12 cellular contexts compared by ENCODE assay signal in the genomic region with DNA sequence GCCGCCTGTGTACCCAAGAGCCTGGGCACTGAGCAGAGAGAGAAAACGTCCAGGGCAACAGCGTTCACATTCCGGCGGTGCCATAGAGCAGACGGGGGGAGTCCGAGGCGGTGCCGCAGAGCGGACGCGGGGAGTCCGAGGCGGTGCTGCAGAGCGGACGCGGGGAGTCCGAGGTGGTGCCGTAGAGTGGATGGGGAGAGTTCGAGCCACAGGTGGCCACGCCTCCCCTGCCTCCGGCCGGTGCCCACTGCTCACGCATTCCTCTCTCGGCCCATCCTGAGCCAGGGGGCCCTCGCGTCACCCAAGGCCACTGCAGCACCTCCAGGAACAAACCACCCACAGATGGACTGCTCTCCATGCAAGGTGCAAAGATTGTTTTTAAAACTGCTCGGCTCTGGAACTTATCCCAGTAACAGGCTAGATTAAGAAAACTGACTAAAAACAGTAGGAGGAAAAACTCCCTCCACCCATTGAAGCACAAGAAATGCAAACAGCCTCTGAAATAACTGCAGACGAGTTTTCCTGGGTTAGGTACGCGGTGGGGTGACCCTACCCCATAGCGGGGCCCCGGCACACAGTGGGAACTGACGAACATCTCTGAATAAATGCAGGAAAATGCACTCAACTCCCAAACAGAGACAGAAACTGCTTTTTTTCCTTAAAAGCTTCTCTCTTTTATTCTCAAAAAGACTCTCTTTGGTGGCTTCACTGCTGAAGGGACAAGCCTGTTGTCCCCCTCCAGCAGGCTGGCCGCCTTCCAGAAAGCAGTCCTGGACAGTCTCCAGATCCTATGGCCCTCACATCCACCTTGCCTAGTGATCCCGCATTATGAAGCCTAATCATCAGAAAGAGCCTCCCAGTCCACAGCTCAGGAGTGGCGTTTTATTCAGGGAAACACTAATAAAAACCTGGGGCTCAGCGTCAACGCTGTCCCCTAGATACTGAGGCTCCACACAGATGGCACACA. TPM values are rescaled to one million over a fixed set of nuclear protein-coding genes. Genes with fewer than 3 reads are reported as not detected.
DNase-seq lines count a peak whose midpoint lies in the region; ATAC-seq and TF ChIP-seq lines count a peak whose summit lies in the region.
"Had no signal": no experiment of that assay in that cellular context is flagged by ENCODE, and none has a peak within 500 bp of the region (broad histone marks: within the 10 kb centered on the region; RNA-seq: fewer than 3 reads in every experiment).

No MANE protein-coding gene starts in this region.

- intact Hi-C loops in ascending aorta (cut with DNase I): no loop called here

- H3K27me3 ChIP-seq in BE2C (no peaks in the 10 kb centered on the region), ascending aorta (no peaks in the 10 kb centered on the region), rectal smooth muscle tissue (ENCODE audit: control insufficient read depth, insufficient read depth, low read length) (no peaks in the 10 kb centered on the region)
- H3K27me3 ChIP-seq: cardiac muscle cell had no signal

- H3K27ac ChIP-seq in ascending aorta (no peak overlapping the region), rectal smooth muscle tissue (ENCODE audit: low read depth, low read length) (peak overlapping the region; percentile 85)
- H3K27ac ChIP-seq: cardiac muscle cell had no signal

- POLR2A ChIA-PET in activated CD8-positive, alpha-beta T cell treated with anti-CD3 and anti-CD28 coated beads, Interleukin-2, amount 10 ng/mL, durations not matched to agents 7 days and 5 days (lab: Charles Lee): no interaction called here

- ATAC-seq in HG03442 (IDR thresholded peaks at IDR 0.05; ENCODE audit: unreplicated experiment): no peak
- ATAC-seq in activated CD8-positive, alpha-beta T cell treated with anti-CD3 and anti-CD28 coated beads, Interleukin-2, amount 10 ng/mL, durations not matched to agents 7 days and 5 days: no peak

- H3K36me3 ChIP-seq in BE2C (no peaks in the 10 kb centered on the region), ascending aorta (no peaks in the 10 kb centered on the region), rectal smooth muscle tissue (ENCODE audit: control insufficient read depth, insufficient read depth, low read length) (no peaks in the 10 kb centered on the region)
- H3K36me3 ChIP-seq: cardiac muscle cell had no signal

- no peak overlapping the region for H3K4me3 ChIP-seq in BE2C (ENCODE audit: low read depth, low read length)
- H3K4me3 ChIP-seq in ascending aorta: peak overlapping the region; percentile 12 to 15
- peak overlapping the region; percentile 35 for H3K4me3 ChIP-seq in rectal smooth muscle tissue (ENCODE audit: low read length)
- H3K4me3 ChIP-seq: cardiac muscle cell had no signal

- CTCF ChIA-PET in activated CD8-positive, alpha-beta T cell treated with anti-CD3 and anti-CD28 coated beads, Interleukin-2, amount 10 ng/mL, durations not matched to agents 7 days and 5 days (lab: Charles Lee): no interaction called here

- no peak overlapping the region for H3K9ac ChIP-seq in rectal smooth muscle tissue (ENCODE audit: low read length)

- DNase-seq in BE2C (peak; percentile 56), ascending aorta (ENCODE audit: low spot score in 2 of 2) (no peak), kidney tubule cell (ENCODE audit: low spot score) (peak; percentile 55), NCI-H748 (lab: John Stamatoyannopoulos, UW; ENCODE audit: unreplicated experiment) (no peak), CD1c-positive myeloid dendritic cell (ENCODE audit: extremely low spot score) (no peak)
- no peak for DNase-seq in activated CD8-positive, alpha-beta T cell treated with anti-CD3 and anti-CD28 coated beads, Interleukin-2, amount 10 ng/mL, durations not matched to agents 7 days and 5 days
- DNase-seq: activated CD4-positive, alpha-beta T cell treated with anti-CD3 and anti-CD28 coated beads, Interleukin-2, amount 10 ng/mL, durations not matched to agents 24 days and 14 days; SW 1271 had no signal

- peaks cover 23% of the 10 kb centered on the region for H3K27me3 Mint-ChIP-seq in activated CD8-positive, alpha-beta T cell treated with anti-CD3 and anti-CD28 coated beads, Interleukin-2, amount 10 ng/mL, durations not matched to agents 7 days and 5 days (ENCODE audit: low read depth)

- no peaks in the 10 kb centered on the region for H3K36me3 Mint-ChIP-seq in activated CD8-positive, alpha-beta T cell treated with anti-CD3 and anti-CD28 coated beads, Interleukin-2, amount 10 ng/mL, durations not matched to agents 7 days and 5 days (ENCODE audit: low read depth)

- peaks cover 7% of the 10 kb centered on the region for H3K4me1 ChIP-seq in BE2C
- H3K4me1 ChIP-seq in ascending aorta: peaks cover 6 to 13% of the 10 kb centered on the region in 2 donors
- H3K4me1 ChIP-seq in rectal smooth muscle tissue (ENCODE audit: control insufficient read depth, insufficient read depth, low read length): peaks cover 20% of the 10 kb centered on the region
- H3K4me1 ChIP-seq: Caco-2 had no signal

- H3K9me3 ChIP-seq in BE2C (no peaks in the 10 kb centered on the region), ascending aorta (no peaks in the 10 kb centered on the region)
- H3K9me3 ChIP-seq: Caco-2 had no signal

- TF ChIP-seq CTCF in BE2C (IDR thresholded peaks at IDR 0.05; ENCODE audit: low read depth, low read length): no peak
- TF ChIP-seq CTCF in ascending aorta (IDR thresholded peaks at IDR 0.05): no peak

- no peak overlapping the region for H3K4me3 Mint-ChIP-seq in activated CD8-positive, alpha-beta T cell treated with anti-CD3 and anti-CD28 coated beads, Interleukin-2, amount 10 ng/mL, durations not matched to agents 7 days and 5 days
- H3K4me3 Mint-ChIP-seq: activated CD4-positive, alpha-beta T cell treated with anti-CD3 and anti-CD28 coated beads, Interleukin-2, amount 10 ng/mL, durations not matched to agents 24 days and 14 days had no signal

- H3K4me1 Mint-ChIP-seq in activated CD8-positive, alpha-beta T cell treated with anti-CD3 and anti-CD28 coated beads, Interleukin-2, amount 10 ng/mL, durations not matched to agents 7 days and 5 days (ENCODE audit: low read depth): peaks cover 8% of the 10 kb centered on the region
- H3K4me1 Mint-ChIP-seq: activated CD4-positive, alpha-beta T cell treated with anti-CD3 and anti-CD28 coated beads, Interleukin-2, amount 10 ng/mL, durations not matched to agents 24 days and 14 days had no signal

- no peak overlapping the region for H3K27ac Mint-ChIP-seq in activated CD8-positive, alpha-beta T cell treated with anti-CD3 and anti-CD28 coated beads, Interleukin-2, amount 10 ng/mL, durations not matched to agents 7 days and 5 days
- H3K27ac Mint-ChIP-seq: activated CD4-positive, alpha-beta T cell treated with anti-CD3 and anti-CD28 coated beads, Interleukin-2, amount 10 ng/mL, durations not matched to agents 24 days and 14 days had no signal

- no peaks in the 10 kb centered on the region for H3K9me3 Mint-ChIP-seq in activated CD8-positive, alpha-beta T cell treated with anti-CD3 and anti-CD28 coated beads, Interleukin-2, amount 10 ng/mL, durations not matched to agents 7 days and 5 days (ENCODE audit: insufficient read depth)
- H3K9me3 Mint-ChIP-seq: activated CD4-positive, alpha-beta T cell treated with anti-CD3 and anti-CD28 coated beads, Interleukin-2, amount 10 ng/mL, durations not matched to agents 24 days and 14 days had no signal

RNA-seq across cellular contexts. Expression of a gene that starts 55.9 kb away (rescaled TPM):
- polyA plus RNA-seq in BE2C (2012; ENCODE audit: insufficient read depth, insufficient read length, low read depth): 4.8 TPM
- total RNA-seq in ascending aorta: 14.7 TPM
- total RNA-seq in activated CD8-positive, alpha-beta T cell treated with anti-CD3 and anti-CD28 coated beads, Interleukin-2, amount 10 ng/mL, durations not matched to agents 7 days and 5 days: under 1 TPM; 0.34 to 0.39 TPM

Comparison
In these comparisons a context has a peak if more than half of its experiments do, and no peak if none do; other contexts are left out.
1. DNase-seq: peak in BE2C (single experiment) and kidney tubule cell (single experiment); none in ascending aorta (0 of 2), NCI-H748 (single experiment), activated CD8-positive, alpha-beta T cell treated with anti-CD3 and anti-CD28 coated beads, Interleukin-2, amount 10 ng/mL, durations not matched to agents 7 days and 5 days (single experiment) and CD1c-positive myeloid dendritic cell (single experiment).
2. RNA of a gene that starts 55.9 kb away (total RNA-seq): 14.7 TPM in ascending aorta (single experiment); 0.34 to 0.39 TPM in activated CD8-positive, alpha-beta T cell treated with anti-CD3 and anti-CD28 coated beads, Interleukin-2, amount 10 ng/mL, durations not matched to agents 7 days and 5 days; every median in the first group is over 10 times any median in the second.